20 cellular contexts compared by ENCODE assay signal in genomic region chr13:54660277-54660676, GRCh38.
DNase-seq lines count a peak whose midpoint lies in the region; ATAC-seq and TF ChIP-seq lines count a peak whose summit lies in the region.
"Had no signal": no experiment of that assay in that cellular context is flagged by ENCODE, and none has a peak within 500 bp of the region (broad histone marks: within the 10 kb centered on the region; RNA-seq: fewer than 3 reads in every experiment).

No MANE protein-coding gene starts in this region.

- ATAC-seq in Right ventricle myocardium inferior (no peak), lower lobe of right lung (peak; percentile 23 to 41), upper lobe of right lung (peak; percentile 26)
- ATAC-seq: HCT116 had no signal

- TF ChIP-seq CTCF in left ventricle myocardium inferior (IDR thresholded peaks at IDR 0.05; ENCODE audit: borderline replicate concordance), result no peak
- no peak for TF ChIP-seq CTCF in lower lobe of right lung (IDR thresholded peaks at IDR 0.05)
- TF ChIP-seq CTCF in upper lobe of right lung (IDR thresholded peaks at IDR 0.05), result no peak
- no peak for TF ChIP-seq CTCF in A673 (conservative IDR thresholded peaks at IDR 0.05; ENCODE audit: low read depth, low read length)

- POLR2A ChIA-PET in A673 (lab: Charles Lee; ENCODE audit: low non-redundant PET), result no interaction called here

- H3K27me3 ChIP-seq in left ventricle myocardium inferior (ENCODE audit: low read depth) (no peaks in the 10 kb centered on the region), lower lobe of right lung (ENCODE audit: low read depth) (no peaks in the 10 kb centered on the region), upper lobe of right lung (no peaks in the 10 kb centered on the region), A673 (replicated peaks; ENCODE audit: insufficient read depth, low read depth, low read length, poor library complexity) (no peaks in the 10 kb centered on the region)

- no peak overlapping the region for H3K27ac Mint-ChIP-seq in immature natural killer cell
- H3K27ac Mint-ChIP-seq: CD4-positive, alpha-beta memory T cell; H9 had no signal

- H3K9me3 Mint-ChIP-seq in immature natural killer cell, result peaks cover 10 to 46% (median 25%) of the 10 kb centered on the region in 6 donors

- no TSS peak for BruUV-seq in A673 (replicated peaks; lab: Mats Ljungman, UMichigan)

- no peaks in the 10 kb centered on the region for H3K4me1 ChIP-seq in left ventricle myocardium inferior
- H3K4me1 ChIP-seq in lower lobe of right lung, result no peaks in the 10 kb centered on the region
- no peaks in the 10 kb centered on the region for H3K4me1 ChIP-seq in upper lobe of right lung
- no peaks in the 10 kb centered on the region for H3K4me1 ChIP-seq in A673 (ENCODE audit: insufficient read depth, low read length, poor library complexity, severe bottlenecking)

- CTCF ChIA-PET in A673 (lab: Charles Lee), result no interaction called here

- H3K27me3 Mint-ChIP-seq in immature natural killer cell (ENCODE audit: low read depth in 3 of 3), result peaks cover 0 to 2% (median 0%) of the 10 kb centered on the region in 3 donors
- H3K27me3 Mint-ChIP-seq: CD4-positive, alpha-beta memory T cell had no signal

- intact Hi-C loops in Right ventricle myocardium inferior (cut with DNase I) (no loop called here), left ventricle myocardium inferior (cut with micrococcal nuclease) (no loop called here), lower lobe of right lung (cut with DNase I) (no loop called here), upper lobe of right lung (cut with DNase I) (no loop called here), A673 (cut with micrococcal nuclease; ENCODE audit: unreplicated experiment) (no loop called here)

- H3K9me3 ChIP-seq in left ventricle myocardium inferior (replicated peaks) (peaks cover 9% of the 10 kb centered on the region), lower lobe of right lung (peaks cover 3% of the 10 kb centered on the region), upper lobe of right lung (no peaks in the 10 kb centered on the region), A673 (ENCODE audit: low read depth, low read length, poor library complexity, severe bottlenecking) (no peaks in the 10 kb centered on the region)

- H3K4me3 Mint-ChIP-seq in immature natural killer cell, result no peak overlapping the region
- H3K4me3 Mint-ChIP-seq: CD4-positive, alpha-beta memory T cell; H9 had no signal

- H3K4me3 ChIP-seq in left ventricle myocardium inferior (no peak overlapping the region), lower lobe of right lung (no peak overlapping the region), upper lobe of right lung (no peak overlapping the region), A673 (ENCODE audit: low read depth, low read length, poor library complexity, severe bottlenecking) (no peak overlapping the region)
- H3K4me3 ChIP-seq: GM23248 had no signal

- peaks cover 0 to 3% (median 0%) of the 10 kb centered on the region in 3 donors for H3K36me3 Mint-ChIP-seq in immature natural killer cell
- H3K36me3 Mint-ChIP-seq: CD4-positive, alpha-beta memory T cell had no signal

- H3K36me3 ChIP-seq in left ventricle myocardium inferior, result no peaks in the 10 kb centered on the region
- H3K36me3 ChIP-seq in lower lobe of right lung, result no peaks in the 10 kb centered on the region
- H3K36me3 ChIP-seq in upper lobe of right lung, result no peaks in the 10 kb centered on the region
- no peaks in the 10 kb centered on the region for H3K36me3 ChIP-seq in A673 (ENCODE audit: insufficient read depth, low read length, poor library complexity, severe bottlenecking)

- peak; percentile 21 for DNase-seq in Right ventricle myocardium inferior (ENCODE audit: missing footprints)
- DNase-seq in left ventricle myocardium inferior, result no peak
- DNase-seq in lower lobe of right lung, result no peak
- no peak for DNase-seq in upper lobe of right lung
- DNase-seq in immature natural killer cell, result no peak
- DNase-seq in A673 (ENCODE audit: low spot score), result no peak
- no peak for DNase-seq in nucleus accumbens (lab: John Stamatoyannopoulos, UW)
- DNase-seq: ACHN; AML-193; C1 segment of cervical spinal cord; Calu3; CD4-positive, alpha-beta memory T cell; COR-L47; DMS53; DMS79 treated with DMSO at 0.1 percent for 48 hours; GF-D8; GM23248; H9 had no signal

- H3K27ac ChIP-seq in left ventricle myocardium inferior (replicated peaks), result no peak overlapping the region
- H3K27ac ChIP-seq in lower lobe of right lung, result no peak overlapping the region
- H3K27ac ChIP-seq in upper lobe of right lung, result no peak overlapping the region
- H3K27ac ChIP-seq in A673 (ENCODE audit: low read depth, low read length, poor library complexity, severe bottlenecking), result no peak overlapping the region
- H3K27ac ChIP-seq: 22Rv1, GM23248 had no signal

- H3K4me1 Mint-ChIP-seq in immature natural killer cell, result no peaks in the 10 kb centered on the region
- H3K4me1 Mint-ChIP-seq: CD4-positive, alpha-beta memory T cell had no signal
